Comparison of ENCODE assay signal across 8 cellular contexts in genomic region chr1:145845514-145846161, GRCh38. TPM values are rescaled to one million over a fixed set of nuclear protein-coding genes. Genes with fewer than 3 reads are reported as not detected.
DNase-seq lines count a peak whose midpoint lies in the region; ATAC-seq lines count a peak whose summit lies in the region.

A gene with protein sequence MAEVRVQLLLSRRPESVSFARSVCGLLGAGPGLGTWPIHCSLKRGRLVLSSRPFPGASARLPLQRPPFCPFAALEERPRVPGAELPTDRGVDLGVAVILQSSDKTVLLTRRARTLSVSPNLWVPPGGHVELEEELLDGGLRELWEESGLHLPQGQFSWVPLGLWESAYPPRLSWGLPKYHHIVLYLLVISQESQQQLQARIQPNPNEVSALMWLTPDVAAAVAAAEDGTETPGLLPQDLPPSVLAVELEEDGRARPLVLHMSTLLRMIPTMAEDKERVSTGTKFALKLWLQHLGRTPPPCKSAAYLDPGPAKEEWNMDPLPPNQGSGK (plus strand): TSS chr1:145845630. CDS start chr1:145845641, 11 bp downstream.

- H3K27ac Mint-ChIP-seq in activated CD4-positive, alpha-beta memory T cell treated with anti-CD3 and anti-CD28 coated beads for 36 hours: peak within 1 kb of the TSS; percentile 12
- H3K27ac Mint-ChIP-seq in memory B cell: peak within 1 kb of the TSS; percentile 67

- peak; percentile 36 for ATAC-seq in GM18873 (IDR thresholded peaks at IDR 0.05; ENCODE audit: low FRiP score, unreplicated experiment)
- ATAC-seq in HG03175 (IDR thresholded peaks at IDR 0.05; ENCODE audit: unreplicated experiment): peak; percentile 54
- ATAC-seq in memory B cell (ENCODE audit: low read depth): peak; percentile 68

- intact Hi-C loops in activated CD4-positive, alpha-beta memory T cell treated with anti-CD3 and anti-CD28 coated beads for 36 hours (cut with micrococcal nuclease): loop anchor here (1.0 kb wide), 1 partner anchor 168 kb away; no protein-coding TSS in a partner anchor

- no peaks in the 10 kb centered on the region for H3K9me3 Mint-ChIP-seq in activated CD4-positive, alpha-beta memory T cell treated with anti-CD3 and anti-CD28 coated beads for 36 hours
- no peaks in the 10 kb centered on the region for H3K9me3 Mint-ChIP-seq in memory B cell

- POLR2A ChIA-PET in activated CD4-positive, alpha-beta memory T cell treated with anti-CD3 and anti-CD28 coated beads for 36 hours (lab: Charles Lee): interaction anchor here (0.6 to 2.6 kb wide), 7 partner anchors 9 to 82 kb away, joined by 3 to 19 read pairs (median 4); partner anchors contain the start of genes PIAS3, POLR3C, RBM8A and RNF115

- CTCF ChIA-PET in activated CD4-positive, alpha-beta memory T cell treated with anti-CD3 and anti-CD28 coated beads for 36 hours (lab: Charles Lee): interaction anchor here (0.6 to 9.4 kb wide), 49 partner anchors 12 to 380 kb away, joined by 3 to 158 read pairs (median 6); partner anchors contain the start of genes ANKRD34A, ANKRD35, HJV and ITGA10

- no peaks in the 10 kb centered on the region for H3K27me3 Mint-ChIP-seq in activated CD4-positive, alpha-beta memory T cell treated with anti-CD3 and anti-CD28 coated beads for 36 hours
- no peaks in the 10 kb centered on the region for H3K27me3 Mint-ChIP-seq in memory B cell

- DNase-seq in AG20443 (ENCODE audit: low spot score) (peak; percentile 94), NCI-H526 (lab: John Stamatoyannopoulos, UW) (peak; percentile 80 to 98), memory B cell (ENCODE audit: low spot score in 2 of 2) (peak; percentile 73 to 77)
- DNase-seq in activated CD4-positive, alpha-beta memory T cell treated with anti-CD3 and anti-CD28 coated beads for 36 hours: peak; percentile 80
- DNase-seq in effector CD4-positive, alpha-beta T cell: peak; percentile 74
- DNase-seq in stimulated activated CD8-positive, alpha-beta memory T cell treated with anti-CD3 and anti-CD28 coated beads, Interleukin-15, amount 100 ng/mL, for 1 hour (ENCODE audit: low read depth): peak; percentile 64

- peaks cover 15% of the 10 kb centered on the region for H3K36me3 Mint-ChIP-seq in activated CD4-positive, alpha-beta memory T cell treated with anti-CD3 and anti-CD28 coated beads for 36 hours
- H3K36me3 Mint-ChIP-seq in memory B cell: peaks cover 6% of the 10 kb centered on the region

- H3K4me1 Mint-ChIP-seq in activated CD4-positive, alpha-beta memory T cell treated with anti-CD3 and anti-CD28 coated beads for 36 hours (ENCODE audit: low read depth): peaks cover 11% of the 10 kb centered on the region
- peaks cover 6% of the 10 kb centered on the region for H3K4me1 Mint-ChIP-seq in memory B cell

- H3K4me3 Mint-ChIP-seq in activated CD4-positive, alpha-beta memory T cell treated with anti-CD3 and anti-CD28 coated beads for 36 hours: no peak within 1 kb of the TSS
- H3K4me3 Mint-ChIP-seq in memory B cell: no peak within 1 kb of the TSS

RNA-seq across cellular contexts. Expression of the gene that starts here (rescaled TPM):
- total RNA-seq in activated CD4-positive, alpha-beta memory T cell treated with anti-CD3 and anti-CD28 coated beads for 36 hours: 1 to 10 TPM; 2.8 to 3.8 TPM

Comparison
In these comparisons a context has a peak if more than half of its experiments do, and no peak if none do; other contexts are left out.
1. Peak in every context shown above with its lines: DNase-seq and ATAC-seq.